9 cellular contexts compared by ENCODE assay signal in the genomic region with DNA sequence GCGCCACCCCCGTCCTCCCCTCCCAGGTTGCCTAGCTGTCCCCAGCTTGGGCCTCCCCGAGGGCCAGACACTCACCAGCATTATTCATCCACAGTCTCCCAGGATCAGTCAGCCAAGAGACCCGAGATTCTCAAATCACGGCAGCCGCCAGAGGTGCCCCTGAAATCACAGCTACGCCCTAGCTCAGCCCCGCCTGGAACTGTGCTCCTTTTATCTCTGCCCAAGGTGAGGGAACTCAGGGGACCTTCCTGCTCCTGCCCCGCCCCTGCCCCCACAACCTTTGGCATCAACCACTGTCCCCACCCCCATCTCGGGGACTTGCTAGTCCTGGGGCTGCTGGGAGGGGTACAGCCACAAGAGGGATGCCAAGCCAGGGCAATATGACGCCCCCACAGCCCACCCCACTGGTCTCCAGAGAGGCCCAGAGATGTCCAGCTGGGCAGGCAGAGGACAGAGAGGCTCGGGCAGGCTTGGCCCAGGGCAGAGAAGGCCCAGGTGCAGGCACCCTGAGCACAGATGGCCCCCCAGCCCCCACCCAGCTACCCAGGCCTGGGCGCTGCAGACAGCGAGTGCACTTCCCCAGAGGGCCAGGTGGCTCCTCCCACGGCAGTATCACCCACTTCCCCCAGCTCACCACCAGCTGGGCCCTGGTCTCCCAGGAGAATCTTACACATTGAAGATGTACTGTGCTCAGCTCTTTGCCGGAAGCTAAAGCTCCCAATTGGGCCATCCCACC. TPM values are rescaled to one million over a fixed set of nuclear protein-coding genes. Genes with fewer than 3 reads are reported as not detected.
DNase-seq lines count a peak whose midpoint lies in the region; ATAC-seq lines count a peak whose summit lies in the region.
"Had no signal": no experiment of that assay in that cellular context is flagged by ENCODE, and none has a peak within 500 bp of the region (broad histone marks: within the 10 kb centered on the region; RNA-seq: fewer than 3 reads in every experiment).

A gene with protein sequence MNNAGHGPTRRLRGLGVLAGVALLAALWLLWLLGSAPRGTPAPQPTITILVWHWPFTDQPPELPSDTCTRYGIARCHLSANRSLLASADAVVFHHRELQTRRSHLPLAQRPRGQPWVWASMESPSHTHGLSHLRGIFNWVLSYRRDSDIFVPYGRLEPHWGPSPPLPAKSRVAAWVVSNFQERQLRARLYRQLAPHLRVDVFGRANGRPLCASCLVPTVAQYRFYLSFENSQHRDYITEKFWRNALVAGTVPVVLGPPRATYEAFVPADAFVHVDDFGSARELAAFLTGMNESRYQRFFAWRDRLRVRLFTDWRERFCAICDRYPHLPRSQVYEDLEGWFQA (minus strand): TSS at position 185 of the 736 bp plus-strand sequence. CDS start 97 bp downstream, at position 88.

- peak within 1 kb of the TSS; percentile 13 to 58 (median 19) for H3K4me3 ChIP-seq in skin epidermis

- ATAC-seq in activated CD4-positive, alpha-beta T cell treated with anti-CD3 and anti-CD28 coated beads for 36 hours = peak; percentile 7
- no peak for ATAC-seq in HG02763 (IDR thresholded peaks at IDR 0.05; ENCODE audit: unreplicated experiment)
- ATAC-seq: HCT116 had no signal

- intact Hi-C loops in activated CD4-positive, alpha-beta T cell treated with anti-CD3 and anti-CD28 coated beads for 36 hours (cut with DNase I, micrococcal nuclease) = loop anchor here in 1 of 2 experiments (10.0 kb wide), 1 partner anchor 187 kb away; a partner anchor contains a TSS

- peak within 1 kb of the TSS in 19 of 21 experiments; percentile 14 to 92 (median 65) for H3K27ac ChIP-seq in skin epidermis

- peak within 1 kb of the TSS; percentile 52 for H3K4me3 Mint-ChIP-seq in activated CD4-positive, alpha-beta T cell treated with anti-CD3 and anti-CD28 coated beads for 36 hours

- no peaks in the 10 kb centered on the region for H3K36me3 Mint-ChIP-seq in activated CD4-positive, alpha-beta T cell treated with anti-CD3 and anti-CD28 coated beads for 36 hours (ENCODE audit: low read depth)

- CTCF ChIA-PET in activated CD4-positive, alpha-beta T cell treated with anti-CD3 and anti-CD28 coated beads for 36 hours (lab: Charles Lee) = interaction anchor here (0.6 to 4.7 kb wide), 6 partner anchors 9 to 238 kb away, joined by 3 to 26 read pairs (median 4); a partner anchor contains a TSS

- H3K27me3 Mint-ChIP-seq in activated CD4-positive, alpha-beta T cell treated with anti-CD3 and anti-CD28 coated beads for 36 hours = no peaks in the 10 kb centered on the region

- no peaks in the 10 kb centered on the region for H3K9me3 Mint-ChIP-seq in activated CD4-positive, alpha-beta T cell treated with anti-CD3 and anti-CD28 coated beads for 36 hours (ENCODE audit: low read depth)

- H3K4me1 Mint-ChIP-seq in activated CD4-positive, alpha-beta T cell treated with anti-CD3 and anti-CD28 coated beads for 36 hours = peaks cover 52% of the 10 kb centered on the region

- no peak within 1 kb of the TSS for H3K27ac Mint-ChIP-seq in activated CD4-positive, alpha-beta T cell treated with anti-CD3 and anti-CD28 coated beads for 36 hours

- POLR2A ChIA-PET in activated CD4-positive, alpha-beta T cell treated with anti-CD3 and anti-CD28 coated beads for 36 hours (lab: Charles Lee) = interaction anchor here (0.8 kb wide), 1 partner anchor 64 kb away, joined by 3 read pairs; no protein-coding TSS in a partner anchor

- DNase-seq in activated CD4-positive, alpha-beta T cell treated with anti-CD3 and anti-CD28 coated beads for 36 hours = peak; percentile 73
- DNase-seq in activated CD4-positive, alpha-beta T cell treated with anti-CD3 and anti-CD28 coated beads for 1 hour = no peak
- DNase-seq in NCI-H2171 (lab: John Stamatoyannopoulos, UW) = peak; percentile 52
- DNase-seq in activated effector memory CD4-positive, alpha-beta T cell treated with Interleukin-2 at 50 U/mL for 16 hours = peak; percentile 27
- no peak for DNase-seq in NCI-H2227 (lab: John Stamatoyannopoulos, UW; ENCODE audit: unreplicated experiment)
- no peak for DNase-seq in SHP77 (lab: John Stamatoyannopoulos, UW)

RNA-seq across cellular contexts. Expression of the gene that starts here (rescaled TPM):
- total RNA-seq in activated CD4-positive, alpha-beta T cell treated with anti-CD3 and anti-CD28 coated beads for 36 hours = 1 to 10 TPM; 1.3 to 1.6 TPM

Comparison
In these comparisons a context has a peak if more than half of its experiments do, and no peak if none do; other contexts are left out.
1. DNase-seq: peak in activated CD4-positive, alpha-beta T cell treated with anti-CD3 and anti-CD28 coated beads for 36 hours (single experiment), NCI-H2171 (single experiment) and activated effector memory CD4-positive, alpha-beta T cell treated with Interleukin-2 at 50 U/mL for 16 hours (single experiment); none in activated CD4-positive, alpha-beta T cell treated with anti-CD3 and anti-CD28 coated beads for 1 hour (single experiment), NCI-H2227 (single experiment) and SHP77 (0 of 2).